ENCODE assay signal across 15 cellular contexts in the genomic region with DNA sequence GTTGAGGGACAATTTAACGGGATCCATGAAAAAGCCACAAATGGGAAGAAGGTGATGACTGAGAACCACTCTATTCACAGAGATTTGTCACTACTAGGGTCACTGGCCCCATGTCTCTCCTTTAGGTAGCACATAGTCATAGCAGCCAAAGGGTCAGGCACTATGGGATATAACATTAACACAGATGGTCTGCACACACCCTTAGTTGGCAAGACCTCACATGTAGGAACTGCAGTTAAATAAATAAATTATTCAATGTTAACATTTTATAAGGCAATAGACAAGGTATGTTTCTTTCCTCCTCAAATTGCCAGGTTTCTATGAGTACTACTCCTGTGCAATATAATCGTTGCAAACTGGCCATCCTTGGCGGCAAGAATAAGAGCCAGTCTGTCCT. TPM values are rescaled to one million over a fixed set of nuclear protein-coding genes. Genes with fewer than 3 reads are reported as not detected.
DNase-seq lines count a peak whose midpoint lies in the region; ATAC-seq and TF ChIP-seq lines count a peak whose summit lies in the region.
"Had no signal": no experiment of that assay in that cellular context is flagged by ENCODE, and none has a peak within 500 bp of the region (broad histone marks: within the 10 kb centered on the region; RNA-seq: fewer than 3 reads in every experiment).

No MANE protein-coding gene starts in this region.

- peak; percentile 79 for ATAC-seq in mucosa of descending colon
- ATAC-seq: A549 had no signal

- no peak for TF ChIP-seq EP300 in sigmoid colon (IDR thresholded peaks at IDR 0.05)

- H3K4me3 Mint-ChIP-seq in endodermal cell: no peak overlapping the region
- H3K4me3 Mint-ChIP-seq: CD14-positive monocyte; CD8-positive, alpha-beta T cell; HFFc6 had no signal

- WGBS in endodermal cell (ENCODE audit: insufficient coverage in 1 of 2, insufficient read length in 1 of 2), 2 experiments: 91 to 94% methylated on average over 3 of the region's 3 CpGs
- WGBS in sigmoid colon, 2 donors: 31 to 70% methylated on average over 3 of the region's 3 CpGs

- intact Hi-C loops in mucosa of descending colon (cut with DNase I, micrococcal nuclease) (loop anchor here in 1 of 2 donors (10.0 kb wide), 1 partner anchor 56 kb away; no protein-coding TSS in a partner anchor), sigmoid colon (cut with DNase I) (no loop called here)

- no peaks in the 10 kb centered on the region for H3K9me3 ChIP-seq in endodermal cell (ENCODE audit: control insufficient read depth, low read length)
- H3K9me3 ChIP-seq in mucosa of descending colon: no peaks in the 10 kb centered on the region
- no peaks in the 10 kb centered on the region for H3K9me3 ChIP-seq in sigmoid colon
- H3K9me3 ChIP-seq: A549 had no signal

- H3K4me3 ChIP-seq in endodermal cell (ENCODE audit: low read length) (no peak overlapping the region), mucosa of descending colon (no peak overlapping the region), sigmoid colon (no peak overlapping the region)
- H3K4me3 ChIP-seq: A549 had no signal

- no peaks in the 10 kb centered on the region for H3K27me3 Mint-ChIP-seq in endodermal cell (ENCODE audit: insufficient read depth)

- no peak overlapping the region for H3K9ac ChIP-seq in endodermal cell (ENCODE audit: extremely low read depth, low read length, poor library complexity, severe bottlenecking)

- H3K4me1 Mint-ChIP-seq in endodermal cell: peaks cover 32% of the 10 kb centered on the region

- no peak overlapping the region for H3K27ac Mint-ChIP-seq in endodermal cell
- H3K27ac Mint-ChIP-seq: CD8-positive, alpha-beta T cell; HFFc6 had no signal

- H3K4me1 ChIP-seq in endodermal cell (ENCODE audit: control insufficient read depth, insufficient read depth, low read length) (peaks cover 10% of the 10 kb centered on the region), mucosa of descending colon (ENCODE audit: low read depth) (peaks cover 25% of the 10 kb centered on the region), sigmoid colon (peaks cover 0 to 5% (median 0%) of the 10 kb centered on the region in 4 donors)
- H3K4me1 ChIP-seq: A549 had no signal

- no peak for TF ChIP-seq CTCF in endodermal cell (conservative IDR thresholded peaks at IDR 0.05)
- TF ChIP-seq CTCF in mucosa of descending colon (IDR thresholded peaks at IDR 0.05): no peak
- TF ChIP-seq CTCF in sigmoid colon (IDR thresholded peaks at IDR 0.05): no peak

- H3K27me3 ChIP-seq in endodermal cell (ENCODE audit: control insufficient read depth, insufficient read depth, low read length, poor library complexity, severe bottlenecking): no peaks in the 10 kb centered on the region
- H3K27me3 ChIP-seq in sigmoid colon: no peaks in the 10 kb centered on the region

- TF ChIP-seq POLR2A in sigmoid colon (IDR thresholded peaks at IDR 0.05): no peak

- H3K9me3 Mint-ChIP-seq in endodermal cell: no peaks in the 10 kb centered on the region
- H3K9me3 Mint-ChIP-seq: CD14-positive monocyte; CD8-positive, alpha-beta T cell; HFFc6 had no signal

- peaks cover 35% of the 10 kb centered on the region for H3K36me3 ChIP-seq in endodermal cell (ENCODE audit: control insufficient read depth, insufficient read depth, low read length)
- H3K36me3 ChIP-seq in mucosa of descending colon (ENCODE audit: low read depth): no peaks in the 10 kb centered on the region
- H3K36me3 ChIP-seq in sigmoid colon: peaks cover 0 to 31% (median 0%) of the 10 kb centered on the region in 4 donors

- DNase-seq in endodermal cell: no peak
- DNase-seq in mucosa of descending colon: no peak
- DNase-seq in sigmoid colon: no peak
- DNase-seq in DMS 273 treated with DMSO at 0.1 percent for 48 hours (lab: John Stamatoyannopoulos, UW): no peak
- no peak for DNase-seq in A172 (ENCODE audit: low spot score)
- DNase-seq: CD8-positive, alpha-beta T cell; HCEC 1CT; HFFc6 had no signal

- H3K36me3 Mint-ChIP-seq in endodermal cell (ENCODE audit: low read depth): peaks cover 26% of the 10 kb centered on the region

- H3K27ac ChIP-seq in angular gyrus (ENCODE audit: low read depth, low read length) (peak overlapping the region; percentile 54), endodermal cell (ENCODE audit: low read depth, low read length) (peak overlapping the region; percentile 47), temporal lobe (ENCODE audit: low read depth, low read length) (peak overlapping the region; percentile 78), sigmoid colon (no peak overlapping the region)
- H3K27ac ChIP-seq: A549 had no signal

RNA-seq across cellular contexts. Expression of gene RASGEF1B, which starts 10.9 kb away (rescaled TPM):
- 10 to 100 TPM; 15.3 to 26.7 TPM for total RNA-seq in endodermal cell
- 9.0 TPM for polyA plus RNA-seq in endodermal cell (2013, experiment 1 of 2)
- 10.0 TPM for polyA plus RNA-seq in endodermal cell (2013, experiment 2 of 2)
- total RNA-seq in mucosa of descending colon: 10 to 100 TPM; 13.6 to 20.5 (median 15.4) TPM
- total RNA-seq in temporal lobe: 26.8 TPM
- 10 to 100 TPM in 3 of 4 donors, 1 to 10 TPM in 1; 5.0 to 12.1 (median 10.8) TPM for total RNA-seq in sigmoid colon
- 10 to 100 TPM in 1 of 3 donors, 1 to 10 TPM in 2; 6.0 to 10.6 (median 7.2) TPM for polyA plus RNA-seq in sigmoid colon
- not detected in 2 replicates for total RNA-seq in A172 (2014; rRNA removed; shearing (Covaris generic))
- total RNA-seq: HFFc6, HT1080 had no signal
- polyA plus RNA-seq: AG04450, BJ had no signal

Comparison
In these comparisons a context has a peak if more than half of its experiments do, and no peak if none do; other contexts are left out.
1. H3K27ac ChIP-seq: peak in angular gyrus (single experiment), endodermal cell (single experiment) and temporal lobe (single experiment); none in sigmoid colon (0 of 4).